ENCODE assay signal across 8 cellular contexts in genomic region chr12:47964102-47964723, GRCh38. TPM values are rescaled to one million over a fixed set of nuclear protein-coding genes. Genes with fewer than 3 reads are reported as not detected.
DNase-seq lines count a peak whose midpoint lies in the region; ATAC-seq and TF ChIP-seq lines count a peak whose summit lies in the region.

No MANE protein-coding gene starts in this region.

- CTCF ChIA-PET in T-cell (lab: Charles Lee) = interaction anchor here (0.6 to 1.4 kb wide), 5 partner anchors 98 to 654 kb away, joined by 3 read pairs; no protein-coding TSS in a partner anchor

- H3K27ac ChIP-seq in GM23338 (ENCODE audit: low read depth) (no peak overlapping the region), esophagus muscularis mucosa (replicated peaks in 1 of 4) (peak overlapping the region in 2 of 4 donors; percentile 68 to 75), osteoblast (ENCODE audit: low read depth, low read length) (no peak overlapping the region)

- TF ChIP-seq CTCF in GM23338 (conservative IDR thresholded peaks at IDR 0.05; ENCODE audit: low read depth in 2 of 2) (no peak), esophagus muscularis mucosa (IDR thresholded peaks at IDR 0.05) (no peak), osteoblast (IDR thresholded peaks at IDR 0.05; ENCODE audit: extremely low read depth, low read depth, low read length) (no peak)

- POLR2A ChIA-PET in T-cell (lab: Charles Lee) = no interaction called here

- H3K9me2 ChIP-seq in GM23338 (ENCODE audit: insufficient read depth) = no peaks in the 10 kb centered on the region

- DNase-seq in AML-193 (lab: John Stamatoyannopoulos, UW) (peak; percentile 16 to 27), GM23338 (ENCODE audit: low spot score) (peak; percentile 60), T-cell (peak in 3 of 34 experiments; percentile 5 to 13 (median 10)), esophagus muscularis mucosa (ENCODE audit: extremely low spot score) (no peak), osteoblast (ENCODE audit: insufficient read length, low spot score, missing footprints) (peak; percentile 60)
- no peak for DNase-seq in activated CD4-positive, CD25-positive, alpha-beta regulatory T cell treated with anti-CD3 and anti-CD28 coated beads, Interleukin-2, amount 50 U/mL, for 72 hours
- no peak for DNase-seq in activated CD8-positive, alpha-beta memory T cell treated with anti-CD3 and anti-CD28 coated beads, Interleukin-2, amount 50 U/mL, for 48 hours

- H3K9me3 ChIP-seq in esophagus muscularis mucosa = no peaks in the 10 kb centered on the region
- H3K9me3 ChIP-seq in osteoblast (ENCODE audit: low read depth, low read length) = no peaks in the 10 kb centered on the region

- TF ChIP-seq POLR2A in esophagus muscularis mucosa (IDR thresholded peaks at IDR 0.05; ENCODE audit: low read depth) = no peak

- H4K20me1 ChIP-seq in GM23338 (replicated peaks; ENCODE audit: insufficient read depth) = peaks cover 3% of the 10 kb centered on the region; the same call in 1 of the 2 replicates
- no peaks in the 10 kb centered on the region for H4K20me1 ChIP-seq in osteoblast (ENCODE audit: insufficient read depth, low read length)

- H3K4me1 Mint-ChIP-seq in GM23338 (peaks cover 34% of the 10 kb centered on the region), T-cell (peaks cover 30 to 35% (median 31%) of the 10 kb centered on the region in 3 donors)

- H3K27me3 Mint-ChIP-seq in GM23338 (ENCODE audit: insufficient read depth, low read depth, poor library complexity) = peaks cover 33% of the 10 kb centered on the region
- H3K27me3 Mint-ChIP-seq in T-cell = peaks cover 8 to 13% of the 10 kb centered on the region in 2 donors

- no peak for TF ChIP-seq EP300 in esophagus muscularis mucosa (IDR thresholded peaks at IDR 0.05)

- H3K36me3 ChIP-seq in GM23338 (ENCODE audit: insufficient read depth) (no peaks in the 10 kb centered on the region), esophagus muscularis mucosa (peaks cover 0 to 36% (median 22%) of the 10 kb centered on the region in 4 donors), osteoblast (ENCODE audit: insufficient read depth, low read length) (peaks cover 4% of the 10 kb centered on the region)

- H3K4me3 ChIP-seq in GM23338 = peak overlapping the region; percentile 75
- H3K4me3 ChIP-seq in esophagus muscularis mucosa = peak overlapping the region; percentile 72 to 82 (median 81)
- peak overlapping the region; percentile 95 for H3K4me3 ChIP-seq in osteoblast (ENCODE audit: insufficient read depth, low read length)

- H3K27me3 ChIP-seq in GM23338 (ENCODE audit: insufficient read depth) (peaks cover 28% of the 10 kb centered on the region), esophagus muscularis mucosa (no peaks in the 10 kb centered on the region), osteoblast (ENCODE audit: insufficient read depth, low read length) (peaks cover 13% of the 10 kb centered on the region)

- peaks cover 22% of the 10 kb centered on the region for H3K9me3 Mint-ChIP-seq in GM23338
- peaks cover 0 to 2% (median 0%) of the 10 kb centered on the region in 3 donors for H3K9me3 Mint-ChIP-seq in T-cell

- peaks cover 25% of the 10 kb centered on the region for H3K4me1 ChIP-seq in GM23338 (ENCODE audit: insufficient read depth)
- peaks cover 19 to 26% (median 21%) of the 10 kb centered on the region in 4 donors for H3K4me1 ChIP-seq in esophagus muscularis mucosa
- H3K4me1 ChIP-seq in osteoblast (ENCODE audit: insufficient read depth, low read length) = peaks cover 9% of the 10 kb centered on the region

- ATAC-seq in GM23338 = peak; percentile 32
- ATAC-seq in T-cell (replicated peaks in 1 of 4) = no peak
- ATAC-seq in HG02938 (IDR thresholded peaks at IDR 0.05; ENCODE audit: unreplicated experiment) = no peak

- H3K36me3 Mint-ChIP-seq in GM23338 (ENCODE audit: low read depth) (peaks cover 22% of the 10 kb centered on the region), T-cell (peaks cover 17% of the 10 kb centered on the region)

- peak overlapping the region; percentile 96 for H3K4me3 Mint-ChIP-seq in GM23338
- peak overlapping the region; percentile 96 to 100 (median 99) for H3K4me3 Mint-ChIP-seq in T-cell

- H2AFZ ChIP-seq in GM23338 = peak overlapping the region; percentile 72
- peak overlapping the region; percentile 97 for H2AFZ ChIP-seq in osteoblast (ENCODE audit: low read length)

- H3K27ac Mint-ChIP-seq in GM23338 (no peak overlapping the region), T-cell (peak overlapping the region in 1 of 2 donors; percentile 88)

- H3F3A ChIP-seq in GM23338 (replicated peaks; ENCODE audit: low read depth) = no peaks in the 10 kb centered on the region

- WGBS in esophagus muscularis mucosa = 17% methylated on average over 17 of the region's 18 CpGs

- H3K4me2 ChIP-seq in GM23338 = peak overlapping the region; percentile 88
- peak overlapping the region; percentile 75 for H3K4me2 ChIP-seq in osteoblast (ENCODE audit: insufficient read depth, low read length)

- intact Hi-C loops in esophagus muscularis mucosa (cut with DNase I) = loop anchor here (10.0 kb wide), 1 partner anchor 249 kb away; no protein-coding TSS in a partner anchor

- H3K79me2 ChIP-seq in GM23338 (replicated peaks; ENCODE audit: insufficient read depth) = no peaks in the 10 kb centered on the region
- peaks cover 3% of the 10 kb centered on the region for H3K79me2 ChIP-seq in osteoblast (ENCODE audit: insufficient read depth, low read length)

TF ChIP-seq in GM23338, 12 proteins besides CTCF, POLR2A, EP300 and RAD21 (continues in another document):
- TF ChIP-seq NANOG (IDR thresholded peaks at IDR 0.05; ENCODE audit: borderline replicate concordance) = no peak
- no peak for TF ChIP-seq STAT1 (IDR thresholded peaks at IDR 0.05; ENCODE audit: unreplicated experiment)
- TF ChIP-seq CREB1 (CRISPR knock-in tag; IDR thresholded peaks at IDR 0.05; ENCODE audit: low read depth) = no peak
- no peak for TF ChIP-seq EZH2 (IDR thresholded peaks at IDR 0.05; ENCODE audit: low read depth, unreplicated experiment)
- no peak for TF ChIP-seq ZNF331 (CRISPR knock-in tag; IDR thresholded peaks at IDR 0.05; ENCODE audit: low read depth)

RNA-seq across cellular contexts. Expression of gene TMEM106C, which starts 0.8 kb away (rescaled TPM):
- total RNA-seq in GM23338 (2014; rRNA removed; shearing (Covaris generic)) = 53.4 and 83.7 TPM in 2 replicates
- 37.3 and 43.5 TPM in 2 replicates for polyA plus RNA-seq in GM23338 (2016; fragmentation: Nextera tagmentation; extraction: Ambion mirVana)
- total RNA-seq in T-cell (10 to 100 TPM; 25.8 to 36.5 (median 31.3) TPM), esophagus muscularis mucosa (10 to 100 TPM; 68.6 to 98.8 (median 72.0) TPM), osteoblast (57.5 and 58.3 TPM in 2 replicates)

RNA-seq across cellular contexts. Expression of gene COL2A1, which starts 40.1 kb away (rescaled TPM):
- 24.6 and 31.8 TPM in 2 replicates for total RNA-seq in GM23338 (2014; rRNA removed; shearing (Covaris generic))
- 5.9 and 7.0 TPM in 2 replicates for polyA plus RNA-seq in GM23338 (2016; fragmentation: Nextera tagmentation; extraction: Ambion mirVana)
- total RNA-seq in T-cell (not detected), esophagus muscularis mucosa (not detected), osteoblast (under 0.01 TPM in 2 replicates)

RNA-seq across cellular contexts. Expression of gene VDR, which starts 59.4 kb away (rescaled TPM):
- total RNA-seq in GM23338 (2014; rRNA removed; shearing (Covaris generic)) = 1.1 and 1.4 TPM in 2 replicates
- polyA plus RNA-seq in GM23338 (2016; fragmentation: Nextera tagmentation; extraction: Ambion mirVana) = 0.35 and 0.37 TPM in 2 replicates
- 1 to 10 TPM in 3 of 5 donors, under 1 TPM in 2; 0.43 to 4.1 (median 3.2) TPM for total RNA-seq in T-cell
- 1 to 10 TPM in 3 of 4 donors, under 1 TPM in 1; 0.42 to 2.8 (median 2.1) TPM for total RNA-seq in esophagus muscularis mucosa
- total RNA-seq in osteoblast = 30.4 and 32.2 TPM in 2 replicates

Comparison
In these comparisons a context has a peak if more than half of its experiments do, and no peak if none do; other contexts are left out.
1. DNase-seq: peak in AML-193 (2 of 2), GM23338 (single experiment) and osteoblast (single experiment); none in esophagus muscularis mucosa (single experiment), activated CD4-positive, CD25-positive, alpha-beta regulatory T cell treated with anti-CD3 and anti-CD28 coated beads, Interleukin-2, amount 50 U/mL, for 72 hours (single experiment) and activated CD8-positive, alpha-beta memory T cell treated with anti-CD3 and anti-CD28 coated beads, Interleukin-2, amount 50 U/mL, for 48 hours (single experiment).
2. RNA of gene COL2A1, which starts 40.1 kb away (total RNA-seq): 24.6 to 31.8 TPM in GM23338; not detected in T-cell, not detected in esophagus muscularis mucosa and under 0.01 TPM in osteoblast; every median in the first group is over 10 times any median in the second.
3. Peak in every context shown above with its lines, with median percentiles within 50 percentile points of each other: H3K4me3 ChIP-seq.